17 cellular contexts compared by ENCODE assay signal in the genomic region with DNA sequence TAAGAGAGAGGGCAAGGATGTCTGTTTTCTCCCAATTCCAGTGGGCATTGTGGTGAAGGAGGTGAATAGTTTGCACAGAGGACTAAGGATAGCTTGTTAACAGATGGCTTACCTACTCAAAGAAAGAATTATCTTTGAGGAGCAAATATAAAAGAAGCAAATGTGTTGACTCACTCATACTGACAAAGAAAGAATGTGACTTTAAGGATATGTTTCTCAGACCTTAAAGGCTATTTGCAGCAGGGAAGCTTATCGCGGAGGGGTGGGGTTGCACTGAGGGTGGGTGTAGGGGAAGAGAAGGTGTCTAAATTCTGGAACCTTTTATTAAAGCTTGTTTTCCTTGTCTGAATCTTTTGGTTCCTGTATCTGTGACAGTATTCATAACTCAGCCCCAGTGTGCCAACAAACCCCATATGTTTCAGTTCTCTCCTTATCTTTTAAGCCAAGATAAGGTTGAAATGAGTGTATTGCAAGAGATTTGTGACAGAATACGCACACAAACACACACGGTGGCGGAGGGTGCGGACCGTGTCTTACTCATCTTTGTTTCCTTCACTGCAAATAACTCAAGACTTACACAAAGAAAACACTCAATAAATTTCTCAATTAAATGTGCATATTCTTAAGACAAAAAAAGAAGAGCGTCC.
DNase-seq lines count a peak whose midpoint lies in the region; ATAC-seq and TF ChIP-seq lines count a peak whose summit lies in the region.
"Had no signal": no experiment of that assay in that cellular context is flagged by ENCODE, and none has a peak within 500 bp of the region (broad histone marks: within the 10 kb centered on the region; RNA-seq: fewer than 3 reads in every experiment).

No MANE protein-coding gene starts in this region.

- no peak overlapping the region for H3K9ac ChIP-seq in smooth muscle cell (ENCODE audit: low read depth)
- H3K9ac ChIP-seq: parathyroid adenoma had no signal

- in situ Hi-C loops in astrocyte of the spinal cord (cut with HindIII; ENCODE audit: low sequenced_read_pairs): no loop called here

- TF ChIP-seq POLR2A in heart left ventricle (IDR thresholded peaks at IDR 0.05): no peak

- H3K4me1 ChIP-seq in heart left ventricle (peaks cover 0 to 7% (median 0%) of the 10 kb centered on the region in 12 donors), smooth muscle cell (ENCODE audit: low read depth) (peaks cover 5% of the 10 kb centered on the region)
- H3K4me1 ChIP-seq: parathyroid adenoma had no signal

- no peak for TF ChIP-seq CTCF in heart left ventricle (IDR thresholded peaks at IDR 0.05)
- TF ChIP-seq CTCF in astrocyte of the spinal cord (IDR thresholded peaks at IDR 0.05; ENCODE audit: low read depth, low read length): no peak
- TF ChIP-seq CTCF in smooth muscle cell (IDR thresholded peaks at IDR 0.05; ENCODE audit: borderline replicate concordance, insufficient read depth, poor library complexity, severe bottlenecking): no peak

- H3K79me2 ChIP-seq in smooth muscle cell (ENCODE audit: low read depth): no peaks in the 10 kb centered on the region
- H3K79me2 ChIP-seq: parathyroid adenoma had no signal

- H3K9me3 ChIP-seq in heart left ventricle (no peaks in the 10 kb centered on the region), smooth muscle cell (replicated peaks; ENCODE audit: low read depth) (no peaks in the 10 kb centered on the region)

- H3K36me3 ChIP-seq in heart left ventricle: no peaks in the 10 kb centered on the region
- no peaks in the 10 kb centered on the region for H3K36me3 ChIP-seq in smooth muscle cell (ENCODE audit: low read depth)

- H3K27me3 ChIP-seq in heart left ventricle: no peaks in the 10 kb centered on the region
- no peaks in the 10 kb centered on the region for H3K27me3 ChIP-seq in smooth muscle cell (ENCODE audit: low read depth)

- DNase-seq in Right ventricle myocardium inferior (ENCODE audit: missing footprints): no peak
- DNase-seq in heart left ventricle: no peak
- peak; percentile 11 for DNase-seq in astrocyte of the spinal cord (ENCODE audit: low read depth, low spot score)
- DNase-seq in left colon: no peak
- no peak for DNase-seq in smooth muscle cell (lab: John Stamatoyannopoulos, UW; ENCODE audit: unreplicated experiment)
- no peak for DNase-seq in NCI-H1048 (lab: John Stamatoyannopoulos, UW)
- DNase-seq: activated B cell treated with CpG ODN at 0.5 μM for 24 hours; amniotic stem cell; CD4-positive, alpha-beta memory T cell; islet precursor cell; NCI-H2171; stimulated activated CD4-positive, alpha-beta T cell treated with anti-CD3 and anti-CD28 coated beads, Interleukin-12 subunit alpha, Interleukin-12 subunit beta, amount 100 ng/mL, for 4 hours; T-helper 1 cell had no signal

- H3K27ac ChIP-seq in heart left ventricle (no peak overlapping the region), smooth muscle cell (ENCODE audit: low read depth) (peak overlapping the region; percentile 22)
- H3K27ac ChIP-seq: parathyroid adenoma, RWPE1 had no signal

- 46 to 64% (median 53%) methylated on average over 8 of the region's 8 CpGs for WGBS in heart left ventricle, 4 donors
- 36% methylated on average over 8 of the region's 8 CpGs for WGBS in smooth muscle cell (ENCODE audit: low lambda C conversion rate)

- peak overlapping the region; percentile 51 for H3K4me2 ChIP-seq in smooth muscle cell

- no peaks in the 10 kb centered on the region for H3F3A ChIP-seq in smooth muscle cell (ENCODE audit: low read depth)

- no peak overlapping the region for H3K4me3 ChIP-seq in heart left ventricle
- no peak overlapping the region for H3K4me3 ChIP-seq in astrocyte of the spinal cord (ENCODE audit: low read depth, low read length)
- H3K4me3 ChIP-seq in smooth muscle cell: peak overlapping the region; percentile 4

- H2AFZ ChIP-seq in smooth muscle cell (ENCODE audit: low read depth): no peak overlapping the region
- H2AFZ ChIP-seq: parathyroid adenoma had no signal

- H4K20me1 ChIP-seq in smooth muscle cell (ENCODE audit: low read depth): no peaks in the 10 kb centered on the region

- intact Hi-C loops in Right ventricle myocardium inferior (cut with DNase I) (no loop called here), heart left ventricle (cut with DNase I) (no loop called here), left colon (cut with DNase I, micrococcal nuclease) (no loop called here)

- ATAC-seq in Right ventricle myocardium inferior (peak; percentile 26), heart left ventricle (no peak), left colon (peak; percentile 15), GM18861 (IDR thresholded peaks at IDR 0.05; ENCODE audit: unreplicated experiment) (no peak), HG03045 (IDR thresholded peaks at IDR 0.05; ENCODE audit: unreplicated experiment) (no peak)

Comparison
In these comparisons a context has a peak if more than half of its experiments do, and no peak if none do; other contexts are left out.
1. ATAC-seq: peak in Right ventricle myocardium inferior (single experiment) and left colon (single experiment); none in heart left ventricle (0 of 4), GM18861 (single experiment) and HG03045 (single experiment).